In the genomic region with DNA sequence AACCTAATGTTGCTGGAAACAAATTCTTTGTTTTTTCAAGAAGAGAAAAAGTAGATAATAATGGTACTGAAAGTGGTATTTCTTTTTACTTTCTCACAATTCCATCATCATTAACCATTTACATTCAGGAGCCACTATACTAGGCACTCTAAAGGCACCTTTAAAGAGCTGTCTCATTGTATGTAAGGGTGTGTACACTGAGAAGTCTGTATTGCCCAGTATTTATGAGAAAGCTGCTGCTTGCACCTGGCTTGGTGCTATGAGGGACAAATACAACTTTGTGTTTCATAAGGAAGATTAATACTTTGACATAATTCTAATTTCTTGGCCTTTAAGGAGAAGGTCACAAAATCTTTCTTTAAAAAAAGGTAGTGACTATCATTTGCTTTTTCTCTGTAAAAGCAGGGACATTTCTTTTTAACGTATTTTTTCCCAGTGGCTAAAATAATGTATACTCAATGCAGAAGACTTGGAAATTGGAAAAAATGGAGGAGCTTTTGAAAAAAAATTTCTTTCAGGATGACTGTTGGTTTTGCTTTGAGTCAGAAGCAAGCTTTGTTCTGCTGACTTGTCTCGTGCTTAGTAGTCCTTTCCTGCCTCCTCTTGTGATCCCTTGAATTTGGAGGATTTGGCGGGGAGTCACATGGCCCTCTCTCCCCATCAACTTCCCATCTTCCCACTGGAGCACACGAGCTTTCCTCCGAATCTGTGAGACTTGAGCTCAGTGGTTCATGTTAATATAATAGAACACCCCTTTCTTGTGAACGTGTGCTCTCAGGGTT, we compare ENCODE assay signal across 11 cellular contexts. TPM values are rescaled to one million over a fixed set of nuclear protein-coding genes. Genes with fewer than 3 reads are reported as not detected.
DNase-seq lines count a peak whose midpoint lies in the region; ATAC-seq lines count a peak whose summit lies in the region.
"Had no signal": no experiment of that assay in that cellular context is flagged by ENCODE, and none has a peak within 500 bp of the region (broad histone marks: within the 10 kb centered on the region; RNA-seq: fewer than 3 reads in every experiment).

No MANE protein-coding gene starts in this region.

- H3K4ac ChIP-seq in trophoblast cell (ENCODE audit: low read depth, low read length): no peak overlapping the region

- H2BK5ac ChIP-seq in trophoblast cell (ENCODE audit: low read depth, low read length, poor library complexity): no peak overlapping the region

- H3K36me3 ChIP-seq in trophoblast cell (ENCODE audit: control insufficient read depth in 1 of 2, insufficient read depth in 2 of 2, low read length in 2 of 2): no peaks in the 10 kb centered on the region
- H3K36me3 ChIP-seq: sigmoid colon had no signal

- H4K91ac ChIP-seq in trophoblast cell (ENCODE audit: low read depth, low read length): no peak overlapping the region

- H3K27me3 Mint-ChIP-seq in immature natural killer cell (ENCODE audit: low read depth in 3 of 3): peaks cover 4 to 11% (median 11%) of the 10 kb centered on the region in 3 donors

- H3K9me3 Mint-ChIP-seq in immature natural killer cell: no peaks in the 10 kb centered on the region

- H3K4me1 ChIP-seq in trophoblast cell (ENCODE audit: control insufficient read depth in 1 of 2, insufficient read depth in 2 of 2, low read length in 2 of 2): no peaks in the 10 kb centered on the region

- no peak for DNase-seq in immature natural killer cell
- no peak for DNase-seq in amniotic stem cell (lab: John Stamatoyannopoulos, UW)
- no peak for DNase-seq in trophoblast cell
- DNase-seq: NCI-H187, sigmoid colon, SK-N-SH had no signal

- no peak overlapping the region for H3K18ac ChIP-seq in trophoblast cell (ENCODE audit: low read length)

- H3K4me1 Mint-ChIP-seq in immature natural killer cell: peaks cover 77 to 96% of the 10 kb centered on the region in 2 donors

- H2AK5ac ChIP-seq in trophoblast cell (ENCODE audit: low read length): no peak overlapping the region

- no peak overlapping the region for H3K27ac ChIP-seq in trophoblast cell (ENCODE audit: low read depth, low read length)
- H3K27ac ChIP-seq: epithelial cell of prostate had no signal

- no peak overlapping the region for H3K23ac ChIP-seq in trophoblast cell (ENCODE audit: low read length)

- no peaks in the 10 kb centered on the region for H3K27me3 ChIP-seq in trophoblast cell (ENCODE audit: insufficient read depth, low read length)
- H3K27me3 ChIP-seq: sigmoid colon had no signal

- peak overlapping the region in 1 of 5 donors; percentile 35 for H3K4me3 Mint-ChIP-seq in immature natural killer cell

- no peak overlapping the region for H4K8ac ChIP-seq in trophoblast cell (ENCODE audit: low read depth, low read length)

- no peaks in the 10 kb centered on the region for H3K79me2 ChIP-seq in trophoblast cell (ENCODE audit: control insufficient read depth, insufficient read depth, low read length, poor library complexity)

- H3K9me3 ChIP-seq in trophoblast cell (ENCODE audit: insufficient read depth, low read depth, low read length): no peaks in the 10 kb centered on the region
- H3K9me3 ChIP-seq: sigmoid colon, SK-N-SH had no signal

- H3K4me2 ChIP-seq in trophoblast cell (ENCODE audit: low read length): no peak overlapping the region
- H3K4me2 ChIP-seq: SK-N-SH had no signal

- H3K9ac ChIP-seq in trophoblast cell (ENCODE audit: low read length): no peak overlapping the region
- H3K9ac ChIP-seq: SK-N-SH had no signal

- H2BK12ac ChIP-seq in trophoblast cell (ENCODE audit: low read length): no peak overlapping the region

- H3K36me3 Mint-ChIP-seq in immature natural killer cell: peaks cover 0 to 5% (median 0%) of the 10 kb centered on the region in 3 donors

- H4K12ac ChIP-seq in trophoblast cell (ENCODE audit: low read depth, low read length): no peak overlapping the region

- no peak overlapping the region for H2BK120ac ChIP-seq in trophoblast cell (ENCODE audit: insufficient read depth, low read length, poor library complexity)

- H2AFZ ChIP-seq in trophoblast cell (ENCODE audit: insufficient read depth, low read length, poor library complexity): no peak overlapping the region

- no peaks in the 10 kb centered on the region for H3K79me1 ChIP-seq in trophoblast cell (ENCODE audit: low read length)

- H3K4me3 ChIP-seq in trophoblast cell (ENCODE audit: low read depth, low read length): no peak overlapping the region
- H3K4me3 ChIP-seq: sigmoid colon had no signal

- ATAC-seq in GM18858 (IDR thresholded peaks at IDR 0.05; ENCODE audit: unreplicated experiment) (peak; percentile 71), GM21423 (IDR thresholded peaks at IDR 0.05; ENCODE audit: unreplicated experiment) (peak; percentile 64), HG03354 (IDR thresholded peaks at IDR 0.05; ENCODE audit: poor library complexity, severe bottlenecking, unreplicated experiment) (peak; percentile 59), HG03457 (IDR thresholded peaks at IDR 0.05; ENCODE audit: unreplicated experiment) (no peak)

- H3K27ac Mint-ChIP-seq in immature natural killer cell: peak overlapping the region; percentile 26 to 98 (median 90)

- WGBS in trophoblast cell (ENCODE audit: extremely low coverage, insufficient coverage, insufficient read length): no CpG with 5 or more reads among the region's 6 CpGs

- H3K14ac ChIP-seq in trophoblast cell (ENCODE audit: low read length): no peak overlapping the region

RNA-seq across cellular contexts. Expression of gene RASSF3, which starts 50.1 kb away (rescaled TPM):
- 1 to 10 TPM; 5.2 to 6.2 (median 5.5) TPM for polyA plus RNA-seq in immature natural killer cell
- polyA plus RNA-seq in trophoblast cell (2013): 27.3 and 29.6 TPM in 2 replicates
